20 cellular contexts compared by ENCODE assay signal in the genomic region with DNA sequence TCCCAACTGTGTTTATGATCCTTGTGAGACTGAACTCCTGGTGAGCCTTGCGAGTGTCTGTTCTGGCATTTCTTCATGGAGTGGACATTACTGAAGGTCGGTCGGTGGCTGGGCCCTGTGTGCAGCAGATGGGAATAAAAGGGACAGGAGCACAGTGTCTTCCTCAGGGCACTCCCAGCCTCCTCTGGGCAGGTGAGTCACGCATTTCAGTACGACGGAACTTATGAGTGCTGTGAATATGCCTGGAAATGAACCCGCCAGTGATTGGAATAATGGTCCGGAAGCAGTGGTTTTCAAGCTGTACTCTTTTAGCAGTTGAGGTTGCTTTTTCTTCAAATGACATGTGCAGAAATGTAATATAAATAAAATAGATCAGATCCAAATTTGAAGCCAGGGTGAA. TPM values are rescaled to one million over a fixed set of nuclear protein-coding genes. Genes with fewer than 3 reads are reported as not detected.
DNase-seq lines count a peak whose midpoint lies in the region; ATAC-seq and TF ChIP-seq lines count a peak whose summit lies in the region.
"Had no signal": no experiment of that assay in that cellular context is flagged by ENCODE, and none has a peak within 500 bp of the region (broad histone marks: within the 10 kb centered on the region; RNA-seq: fewer than 3 reads in every experiment).

No MANE protein-coding gene starts in this region.

- peak overlapping the region; percentile 75 for H3K27ac ChIP-seq in neural cell (ENCODE audit: low read length)
- H3K27ac ChIP-seq: C4-2B, HL-60, KMS-11 had no signal

- DNase-seq in EH (ENCODE audit: low read depth) (peak; percentile 54), fibroblast of villous mesenchyme (ENCODE audit: low read depth) (peak; percentile 52), COLO668 (lab: John Stamatoyannopoulos, UW; ENCODE audit: unreplicated experiment) (no peak), mucosa of descending colon (no peak), D341Med (ENCODE audit: low spot score) (no peak)
- DNase-seq: CD8-positive, alpha-beta T cell; DMS79 treated with DMSO at 0.1 percent for 48 hours; H9; MM.1S; NCI-H2029; NCI-H524 treated with DMSO at 0.1 percent for 48 hours; NCI-H774; SK-N-SH had no signal

- intact Hi-C loops in mucosa of descending colon (cut with DNase I, micrococcal nuclease) = no loop called here

- TF ChIP-seq RAD21 in neural cell (conservative IDR thresholded peaks at IDR 0.05) = no peak

- no peaks in the 10 kb centered on the region for H3F3A ChIP-seq in neural cell (ENCODE audit: insufficient read depth, low read length, poor library complexity, severe bottlenecking)

- peaks cover 3% of the 10 kb centered on the region for H3K4me1 ChIP-seq in mucosa of descending colon (ENCODE audit: low read depth)

- ATAC-seq in mucosa of descending colon (no peak), HG02763 (IDR thresholded peaks at IDR 0.05; ENCODE audit: unreplicated experiment) (no peak)
- ATAC-seq: CD8-positive, alpha-beta T cell had no signal

- no peaks in the 10 kb centered on the region for H3K79me2 ChIP-seq in neural cell (replicated peaks; ENCODE audit: insufficient read depth, low read length)

- peak overlapping the region; percentile 81 for H3K4me2 ChIP-seq in neural cell (ENCODE audit: low read length)
- H3K4me2 ChIP-seq: KMS-11, SK-N-SH had no signal

- TF ChIP-seq EP300 in neural cell (conservative IDR thresholded peaks at IDR 0.05; ENCODE audit: poor library complexity, severe bottlenecking) = no peak

- H2AFZ ChIP-seq in neural cell (ENCODE audit: low read depth, low read length) = no peak overlapping the region

- H4K20me1 ChIP-seq in neural cell (ENCODE audit: insufficient read depth) = no peaks in the 10 kb centered on the region

- H3K4me1 Mint-ChIP-seq in brain = peaks cover 27% of the 10 kb centered on the region

- peak overlapping the region; percentile 31 for H3K9ac ChIP-seq in neural cell (ENCODE audit: low read length)
- H3K9ac ChIP-seq: KMS-11, SK-N-SH had no signal

- H3K27me3 Mint-ChIP-seq in brain = no peaks in the 10 kb centered on the region
- H3K27me3 Mint-ChIP-seq: IgD-negative memory B cell had no signal

- no peaks in the 10 kb centered on the region for H3K27me3 ChIP-seq in neural cell (ENCODE audit: insufficient read depth, low read depth, low read length)

- H3K4me3 Mint-ChIP-seq in brain = no peak overlapping the region
- H3K4me3 Mint-ChIP-seq: CD8-positive, alpha-beta T cell; H9; IgD-negative memory B cell had no signal

- H3K4me3 ChIP-seq in fibroblast of villous mesenchyme (ENCODE audit: low read depth, low read length) = no peak overlapping the region
- H3K4me3 ChIP-seq in neural cell (ENCODE audit: low read length) = peak overlapping the region; percentile 47
- H3K4me3 ChIP-seq in mucosa of descending colon = no peak overlapping the region

- H3K9me3 ChIP-seq in neural cell (ENCODE audit: low read length) = no peaks in the 10 kb centered on the region
- H3K9me3 ChIP-seq in mucosa of descending colon = no peaks in the 10 kb centered on the region
- H3K9me3 ChIP-seq: SK-N-SH had no signal

- H3K9me2 ChIP-seq in neural cell (ENCODE audit: insufficient read depth, low read length) = no peaks in the 10 kb centered on the region
- H3K9me2 ChIP-seq: SK-N-SH had no signal

- H3K9me3 Mint-ChIP-seq in brain = peaks cover 0 to 3% (median 0%) of the 10 kb centered on the region in 5 experiments
- H3K9me3 Mint-ChIP-seq: CD8-positive, alpha-beta T cell; IgD-negative memory B cell had no signal

- peak overlapping the region in 4 of 5 experiments; percentile 11 to 79 (median 50) for H3K27ac Mint-ChIP-seq in brain
- H3K27ac Mint-ChIP-seq: CD8-positive, alpha-beta T cell; IgD-negative memory B cell had no signal

- H3K36me3 Mint-ChIP-seq in brain = peaks cover 44% of the 10 kb centered on the region

- H3K36me3 ChIP-seq in neural cell (ENCODE audit: insufficient read depth, low read length) = no peaks in the 10 kb centered on the region
- H3K36me3 ChIP-seq in mucosa of descending colon (ENCODE audit: low read depth) = no peaks in the 10 kb centered on the region

- TF ChIP-seq CTCF in brain (conservative IDR thresholded peaks at IDR 0.05) = no peak
- no peak for TF ChIP-seq CTCF in fibroblast of villous mesenchyme (IDR thresholded peaks at IDR 0.05; ENCODE audit: insufficient read depth, low read depth, low read length)
- TF ChIP-seq CTCF in neural cell (IDR thresholded peaks at IDR 0.05; ENCODE audit: poor library complexity, severe bottlenecking) = no peak
- TF ChIP-seq CTCF in mucosa of descending colon (IDR thresholded peaks at IDR 0.05) = no peak

TF ChIP-seq in neural cell, 6 proteins besides CTCF, POLR2A, EP300 and RAD21:
- TF ChIP-seq, protein P1, sequence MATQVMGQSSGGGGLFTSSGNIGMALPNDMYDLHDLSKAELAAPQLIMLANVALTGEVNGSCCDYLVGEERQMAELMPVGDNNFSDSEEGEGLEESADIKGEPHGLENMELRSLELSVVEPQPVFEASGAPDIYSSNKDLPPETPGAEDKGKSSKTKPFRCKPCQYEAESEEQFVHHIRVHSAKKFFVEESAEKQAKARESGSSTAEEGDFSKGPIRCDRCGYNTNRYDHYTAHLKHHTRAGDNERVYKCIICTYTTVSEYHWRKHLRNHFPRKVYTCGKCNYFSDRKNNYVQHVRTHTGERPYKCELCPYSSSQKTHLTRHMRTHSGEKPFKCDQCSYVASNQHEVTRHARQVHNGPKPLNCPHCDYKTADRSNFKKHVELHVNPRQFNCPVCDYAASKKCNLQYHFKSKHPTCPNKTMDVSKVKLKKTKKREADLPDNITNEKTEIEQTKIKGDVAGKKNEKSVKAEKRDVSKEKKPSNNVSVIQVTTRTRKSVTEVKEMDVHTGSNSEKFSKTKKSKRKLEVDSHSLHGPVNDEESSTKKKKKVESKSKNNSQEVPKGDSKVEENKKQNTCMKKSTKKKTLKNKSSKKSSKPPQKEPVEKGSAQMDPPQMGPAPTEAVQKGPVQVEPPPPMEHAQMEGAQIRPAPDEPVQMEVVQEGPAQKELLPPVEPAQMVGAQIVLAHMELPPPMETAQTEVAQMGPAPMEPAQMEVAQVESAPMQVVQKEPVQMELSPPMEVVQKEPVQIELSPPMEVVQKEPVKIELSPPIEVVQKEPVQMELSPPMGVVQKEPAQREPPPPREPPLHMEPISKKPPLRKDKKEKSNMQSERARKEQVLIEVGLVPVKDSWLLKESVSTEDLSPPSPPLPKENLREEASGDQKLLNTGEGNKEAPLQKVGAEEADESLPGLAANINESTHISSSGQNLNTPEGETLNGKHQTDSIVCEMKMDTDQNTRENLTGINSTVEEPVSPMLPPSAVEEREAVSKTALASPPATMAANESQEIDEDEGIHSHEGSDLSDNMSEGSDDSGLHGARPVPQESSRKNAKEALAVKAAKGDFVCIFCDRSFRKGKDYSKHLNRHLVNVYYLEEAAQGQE (IDR thresholded peaks at IDR 0.05; ENCODE audit: borderline replicate concordance) = no peak
- TF ChIP-seq POLR2AphosphoS5 (IDR thresholded peaks at IDR 0.05) (no peak), MXI1 (conservative IDR thresholded peaks at IDR 0.05; ENCODE audit: poor library complexity, severe bottlenecking) (no peak), SMC3 (conservative IDR thresholded peaks at IDR 0.05; ENCODE audit: poor library complexity) (no peak), TAF1 (IDR thresholded peaks at IDR 0.05; ENCODE audit: low read depth) (no peak), EZH2 (IDR thresholded peaks at IDR 0.05; ENCODE audit: borderline replicate concordance, insufficient read depth, low read length, poor library complexity, severe bottlenecking) (no peak)

RNA-seq across cellular contexts. Expression of gene LARS2, which starts 55.1 kb away (rescaled TPM):
- polyA plus RNA-seq in brain (ENCODE audit: insufficient read depth, low read depth, low replicate concordance) = 13.1 TPM
- 19.0 and 25.0 TPM in 2 replicates for total RNA-seq in fibroblast of villous mesenchyme
- 9.2 and 11.8 TPM in 2 replicates for polyA plus RNA-seq in neural cell
- 28.9 and 32.6 TPM in 2 replicates for polyA minus RNA-seq in neural cell
- total RNA-seq in mucosa of descending colon = 10 to 100 TPM; 22.2 to 32.3 (median 23.8) TPM

Comparison
In these comparisons a context has a peak if more than half of its experiments do, and no peak if none do; other contexts are left out.
1. DNase-seq: peak in EH (single experiment) and fibroblast of villous mesenchyme (single experiment); none in COLO668 (single experiment), mucosa of descending colon (0 of 3) and D341Med (single experiment).